Comparison of ENCODE assay signal across 17 cellular contexts in the genomic region with DNA sequence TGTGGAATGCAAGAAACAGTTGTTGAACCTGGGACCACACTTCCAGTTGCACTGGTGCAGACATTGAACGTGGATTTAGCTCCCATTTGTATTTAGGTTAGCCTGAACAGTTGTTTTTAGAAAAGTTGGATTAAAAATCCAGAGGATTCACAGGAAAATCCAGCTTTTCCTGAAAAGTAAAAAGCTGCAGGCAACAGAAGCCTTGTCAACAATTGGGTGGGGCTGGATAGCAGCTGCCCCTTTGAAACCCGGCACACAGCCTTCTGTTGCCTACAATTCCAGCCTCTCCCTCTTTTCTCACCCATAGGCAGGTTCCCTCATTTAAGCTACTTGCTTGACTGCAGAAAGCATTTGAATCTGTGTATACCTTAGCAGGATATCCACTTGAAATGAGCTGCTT.
DNase-seq lines count a peak whose midpoint lies in the region; ATAC-seq and TF ChIP-seq lines count a peak whose summit lies in the region.
"Had no signal": no experiment of that assay in that cellular context is flagged by ENCODE, and none has a peak within 500 bp of the region (broad histone marks: within the 10 kb centered on the region; RNA-seq: fewer than 3 reads in every experiment).

No MANE protein-coding gene starts in this region.

- peak overlapping the region; percentile 59 to 88 (median 78) for H3K27ac Mint-ChIP-seq in brain
- H3K27ac Mint-ChIP-seq: activated T-cell treated with anti-CD3 and anti-CD28 coated beads, Interleukin-2, amount 50 U/mL, for 24 hours had no signal

- WGBS in body of pancreas, 2 donors = 82 to 89% methylated on average over 2 of the region's 2 CpGs

- no peak for TF ChIP-seq POLR2A in body of pancreas (IDR thresholded peaks at IDR 0.05)

- intact Hi-C loops in posterior cingulate gyrus (cut with DNase I) = loop anchor here (5.0 kb wide), 1 partner anchor 130 kb away; no protein-coding TSS in a partner anchor
- intact Hi-C loops in body of pancreas (cut with DNase I) = no loop called here

- H3K4me1 ChIP-seq in neutrophil (ENCODE audit: control insufficient read depth in 1 of 2, insufficient read depth in 1 of 2, low read depth in 1 of 2, low read length in 1 of 2) (peaks cover 43 to 45% of the 10 kb centered on the region in 2 experiments), body of pancreas (peaks cover 33% of the 10 kb centered on the region)

- H3K9me3 ChIP-seq in neutrophil (no peaks in the 10 kb centered on the region), body of pancreas (no peaks in the 10 kb centered on the region)
- H3K9me3 ChIP-seq: ovary, stomach had no signal

- no peak for ATAC-seq in body of pancreas

- H3K36me3 Mint-ChIP-seq in brain = no peaks in the 10 kb centered on the region

- H3K4me3 ChIP-seq in neutrophil (ENCODE audit: low read depth in 1 of 2, low read length in 1 of 2) (no peak overlapping the region), body of pancreas (no peak overlapping the region)
- H3K4me3 ChIP-seq: ovary, stomach had no signal

- peak overlapping the region in 2 of 5 experiments; percentile 5 to 56 for H3K4me3 Mint-ChIP-seq in brain
- H3K4me3 Mint-ChIP-seq: activated T-cell treated with anti-CD3 and anti-CD28 coated beads, Interleukin-2, amount 50 U/mL, for 24 hours; central memory CD8-positive, alpha-beta T cell had no signal

- peaks cover 5% of the 10 kb centered on the region for H3K27me3 Mint-ChIP-seq in brain
- H3K27me3 Mint-ChIP-seq: activated T-cell treated with anti-CD3 and anti-CD28 coated beads, Interleukin-2, amount 50 U/mL, for 24 hours; central memory CD8-positive, alpha-beta T cell had no signal

- no peak for TF ChIP-seq CTCF in brain (conservative IDR thresholded peaks at IDR 0.05)
- TF ChIP-seq CTCF in neutrophil (IDR thresholded peaks at IDR 0.05) = no peak
- no peak for TF ChIP-seq CTCF in body of pancreas (IDR thresholded peaks at IDR 0.05)

- DNase-seq in COR-L47 (lab: John Stamatoyannopoulos, UW) = peak; percentile 30
- peak; percentile 53 for DNase-seq in NCI-H1092 treated with DMSO at 0.1 percent for 48 hours (lab: John Stamatoyannopoulos, UW)
- DNase-seq in posterior cingulate gyrus = no peak
- DNase-seq in HPDE6-E6E7 (ENCODE audit: extremely low spot score) = no peak
- DNase-seq in body of pancreas = no peak
- no peak for DNase-seq in dermis blood vessel endothelial cell
- DNase-seq: activated CD4-positive, alpha-beta T cell treated with anti-CD3 and anti-CD28 coated beads for 48 hours; activated T-cell treated with anti-CD3 and anti-CD28 coated beads, Interleukin-2, amount 50 U/mL, for 24 hours; HCEC 1CT; NCI-H1436 treated with DMSO at 0.1 percent for 48 hours; ovary; SHP77 treated with DMSO at 0.1 percent for 48 hours; stomach; T-helper 9 cell had no signal

- peak overlapping the region; percentile 100 for H3K27ac ChIP-seq in neutrophil
- no peak overlapping the region for H3K27ac ChIP-seq in body of pancreas
- H3K27ac ChIP-seq: ovary had no signal

- H3K9me3 Mint-ChIP-seq in brain = peaks cover 0 to 11% (median 6%) of the 10 kb centered on the region in 5 experiments
- H3K9me3 Mint-ChIP-seq: activated T-cell treated with anti-CD3 and anti-CD28 coated beads, Interleukin-2, amount 50 U/mL, for 24 hours; central memory CD8-positive, alpha-beta T cell had no signal

- H3K4me1 Mint-ChIP-seq in brain = peaks cover 64% of the 10 kb centered on the region

- no peaks in the 10 kb centered on the region for H3K27me3 ChIP-seq in neutrophil
- H3K27me3 ChIP-seq in body of pancreas = no peaks in the 10 kb centered on the region
- H3K27me3 ChIP-seq: ovary, stomach had no signal

- H3K36me3 ChIP-seq in neutrophil = no peaks in the 10 kb centered on the region
- H3K36me3 ChIP-seq in body of pancreas (replicated peaks in 1 of 2; ENCODE audit: insufficient read depth in 1 of 2, low read depth in 2 of 2) = no peaks in the 10 kb centered on the region
- H3K36me3 ChIP-seq: ovary, stomach had no signal

Comparison
In these comparisons a context has a peak if more than half of its experiments do, and no peak if none do; other contexts are left out.
1. DNase-seq: peak in COR-L47 (single experiment) and NCI-H1092 treated with DMSO at 0.1 percent for 48 hours (single experiment); none in posterior cingulate gyrus (0 of 10), HPDE6-E6E7 (single experiment), body of pancreas (0 of 4) and dermis blood vessel endothelial cell (single experiment).